Comparison of ENCODE assay signal across 10 cellular contexts in the genomic region with DNA sequence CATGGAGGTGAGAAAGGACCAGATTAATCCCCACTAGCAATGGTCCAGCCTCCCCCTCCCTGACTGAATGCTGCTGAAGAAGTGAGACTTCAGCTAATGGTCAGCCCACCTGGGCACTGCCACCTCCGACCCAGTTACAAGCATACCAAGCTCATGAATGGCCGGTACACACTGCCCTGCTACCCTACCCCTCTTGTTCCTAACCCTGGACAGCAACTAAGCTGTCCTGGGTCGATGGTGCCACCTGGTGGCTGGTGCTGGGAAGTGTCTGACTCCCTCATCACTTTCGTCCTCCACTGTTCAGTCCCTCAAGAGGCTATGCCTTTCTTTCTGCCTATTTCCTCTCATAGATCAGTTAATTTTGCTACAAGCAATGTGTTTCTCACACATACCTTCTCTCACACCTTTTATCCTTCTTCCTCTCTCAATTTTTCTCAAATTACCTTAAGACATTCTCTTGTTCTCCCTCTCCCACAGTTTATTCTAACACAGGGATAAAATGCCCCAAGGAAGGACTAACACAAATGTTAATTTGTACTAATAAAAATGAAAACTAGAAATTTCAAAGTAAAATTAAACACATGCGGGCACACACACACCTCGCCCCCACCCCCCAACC. TPM values are rescaled to one million over a fixed set of nuclear protein-coding genes. Genes with fewer than 3 reads are reported as not detected.
DNase-seq lines count a peak whose midpoint lies in the region; ATAC-seq and TF ChIP-seq lines count a peak whose summit lies in the region.
"Had no signal": no experiment of that assay in that cellular context is flagged by ENCODE, and none has a peak within 500 bp of the region (broad histone marks: within the 10 kb centered on the region; RNA-seq: fewer than 3 reads in every experiment).

No MANE protein-coding gene starts in this region.

- DNase-seq in NCI-H1105 treated with DMSO at 0.1 percent for 48 hours (lab: John Stamatoyannopoulos, UW) (peak; percentile 11), NCI-H1105 (lab: John Stamatoyannopoulos, UW) (no peak), GM19238 (ENCODE audit: insufficient read length, low spot score) (no peak), GF-D8 (lab: John Stamatoyannopoulos, UW) (no peak)
- DNase-seq in activated naive CD8-positive, alpha-beta T cell treated with anti-CD3 and anti-CD28 coated beads, Interleukin-2, amount 10 ng/mL, durations not matched to agents 7 days and 5 days: peak; percentile 65

- H3K9me3 Mint-ChIP-seq in activated naive CD8-positive, alpha-beta T cell treated with anti-CD3 and anti-CD28 coated beads, Interleukin-2, amount 10 ng/mL, durations not matched to agents 7 days and 5 days: peaks cover 18% of the 10 kb centered on the region
- H3K9me3 Mint-ChIP-seq in nephron: peaks cover 19% of the 10 kb centered on the region

- no peaks in the 10 kb centered on the region for H3K4me1 ChIP-seq in KMS-11 (ENCODE audit: low read depth, poor library complexity, severe bottlenecking)
- peaks cover 0 to 12% (median 1%) of the 10 kb centered on the region in 3 donors for H3K4me1 ChIP-seq in gastroesophageal sphincter

- POLR2A ChIA-PET in activated naive CD8-positive, alpha-beta T cell treated with anti-CD3 and anti-CD28 coated beads, Interleukin-2, amount 10 ng/mL, durations not matched to agents 7 days and 5 days (lab: Charles Lee): no interaction called here

- no peaks in the 10 kb centered on the region for H3K79me2 ChIP-seq in KMS-11 (ENCODE audit: insufficient read depth, low read depth)

- no peak overlapping the region for H3K9ac ChIP-seq in KMS-11
- H3K9ac ChIP-seq: BLaER1 had no signal

- TF ChIP-seq CTCF in KMS-11 (conservative IDR thresholded peaks at IDR 0.05; ENCODE audit: low read depth, low read length) (peak; percentile 88), nephron (IDR thresholded peaks at IDR 0.05; ENCODE audit: unreplicated experiment in 3 of 3) (peak; percentile 15 to 46 (median 30)), gastroesophageal sphincter (IDR thresholded peaks at IDR 0.05) (no peak)

- no peak for TF ChIP-seq POLR2A in gastroesophageal sphincter (IDR thresholded peaks at IDR 0.05)

- H3K4me3 Mint-ChIP-seq in activated naive CD8-positive, alpha-beta T cell treated with anti-CD3 and anti-CD28 coated beads, Interleukin-2, amount 10 ng/mL, durations not matched to agents 7 days and 5 days: no peak overlapping the region
- no peak overlapping the region for H3K4me3 Mint-ChIP-seq in nephron

- peaks cover 6% of the 10 kb centered on the region for H3K36me3 Mint-ChIP-seq in activated naive CD8-positive, alpha-beta T cell treated with anti-CD3 and anti-CD28 coated beads, Interleukin-2, amount 10 ng/mL, durations not matched to agents 7 days and 5 days
- H3K36me3 Mint-ChIP-seq in nephron (ENCODE audit: low read depth): peaks cover 10% of the 10 kb centered on the region

- ATAC-seq in activated naive CD8-positive, alpha-beta T cell treated with anti-CD3 and anti-CD28 coated beads, Interleukin-2, amount 10 ng/mL, durations not matched to agents 7 days and 5 days (ENCODE audit: low read depth): no peak
- ATAC-seq in gastroesophageal sphincter: no peak

- no peak overlapping the region for H3K27ac Mint-ChIP-seq in activated naive CD8-positive, alpha-beta T cell treated with anti-CD3 and anti-CD28 coated beads, Interleukin-2, amount 10 ng/mL, durations not matched to agents 7 days and 5 days
- H3K27ac Mint-ChIP-seq in nephron: no peak overlapping the region

- no peak overlapping the region for H3K27ac ChIP-seq in KMS-11
- H3K27ac ChIP-seq in gastroesophageal sphincter: no peak overlapping the region
- H3K27ac ChIP-seq: BLaER1, skin epidermis had no signal

- H3K4me2 ChIP-seq in KMS-11: no peak overlapping the region
- H3K4me2 ChIP-seq: BLaER1 had no signal

- H3K36me3 ChIP-seq in KMS-11 (ENCODE audit: insufficient read depth) (no peaks in the 10 kb centered on the region), gastroesophageal sphincter (no peaks in the 10 kb centered on the region)

- H3K27me3 ChIP-seq in KMS-11 (ENCODE audit: insufficient read depth, low read depth) (no peaks in the 10 kb centered on the region; the same call in 1 of the 2 replicates), gastroesophageal sphincter (peaks cover 97% of the 10 kb centered on the region)

- peaks cover 60% of the 10 kb centered on the region for H3K27me3 Mint-ChIP-seq in activated naive CD8-positive, alpha-beta T cell treated with anti-CD3 and anti-CD28 coated beads, Interleukin-2, amount 10 ng/mL, durations not matched to agents 7 days and 5 days
- peaks cover 98% of the 10 kb centered on the region for H3K27me3 Mint-ChIP-seq in nephron (ENCODE audit: low read depth)

- H4K20me1 ChIP-seq in KMS-11 (ENCODE audit: insufficient read depth): no peaks in the 10 kb centered on the region

- H3K4me3 ChIP-seq in KMS-11 (IDR thresholded peaks at IDR 0.05; ENCODE audit: insufficient read depth, low read depth, low read length): no peak overlapping the region
- no peak overlapping the region for H3K4me3 ChIP-seq in gastroesophageal sphincter
- H3K4me3 ChIP-seq: BLaER1, skin epidermis had no signal

- WGBS in gastroesophageal sphincter (ENCODE audit: low coverage in 1 of 2), 2 donors: 7 to 15% methylated on average over 6 of the region's 6 CpGs

- peaks cover 0 to 16% (median 2%) of the 10 kb centered on the region in 3 donors for H3K9me3 ChIP-seq in gastroesophageal sphincter

- no peak for TF ChIP-seq EP300 in gastroesophageal sphincter (IDR thresholded peaks at IDR 0.05)

- peaks cover 15% of the 10 kb centered on the region for H3K4me1 Mint-ChIP-seq in activated naive CD8-positive, alpha-beta T cell treated with anti-CD3 and anti-CD28 coated beads, Interleukin-2, amount 10 ng/mL, durations not matched to agents 7 days and 5 days
- H3K4me1 Mint-ChIP-seq in nephron: peaks cover 5% of the 10 kb centered on the region

- H2AFZ ChIP-seq in KMS-11 (ENCODE audit: low read depth): no peak overlapping the region

RNA-seq across cellular contexts. Expression of a gene that starts 42.4 kb away (rescaled TPM):
- 1 to 10 TPM in 1 of 2 experiments, under 1 TPM in 1; 0.89 to 1.1 TPM for total RNA-seq in activated naive CD8-positive, alpha-beta T cell treated with anti-CD3 and anti-CD28 coated beads, Interleukin-2, amount 10 ng/mL, durations not matched to agents 7 days and 5 days
- total RNA-seq in gastroesophageal sphincter: under 1 TPM in 1 of 4 donors, not detected in 3; under 0.01 TPM

Comparison
In these comparisons a context has a peak if more than half of its experiments do, and no peak if none do; other contexts are left out.
1. DNase-seq: peak in NCI-H1105 treated with DMSO at 0.1 percent for 48 hours (single experiment) and activated naive CD8-positive, alpha-beta T cell treated with anti-CD3 and anti-CD28 coated beads, Interleukin-2, amount 10 ng/mL, durations not matched to agents 7 days and 5 days (single experiment); none in NCI-H1105 (single experiment), GM19238 (single experiment) and GF-D8 (single experiment).
2. CTCF ChIP-seq: peak in KMS-11 (single experiment) and nephron (3 of 3); none in gastroesophageal sphincter (0 of 4).